23 cellular contexts compared by ENCODE assay signal in genomic region chr3:4478226-4478625, GRCh38.
"Had no signal": no experiment of that assay in that cellular context is flagged by ENCODE, and none has a peak within 500 bp of the region (broad histone marks: within the 10 kb centered on the region; RNA-seq: fewer than 3 reads in every experiment).

No MANE protein-coding gene starts in this region.

- H3K4me3 ChIP-seq: breast epithelium, esophagus squamous epithelium, mucosa of descending colon, psoas muscle, sigmoid colon, suprapubic skin had no signal

- H3K27me3 ChIP-seq: breast epithelium, sigmoid colon, suprapubic skin had no signal

- FAIRE-seq: endometrium had no signal

- ATAC-seq: activated CD8-positive, alpha-beta T cell treated with anti-CD3 and anti-CD28 coated beads for 36 hours; activated T-cell treated with anti-CD3 and anti-CD28 coated beads, Interleukin-2, amount 50 U/mL, for 72 hours; foreskin keratinocyte; left cardiac atrium; mucosa of descending colon; natural killer cell; psoas muscle had no signal

- H3K36me3 ChIP-seq: breast epithelium, esophagus squamous epithelium, sigmoid colon, suprapubic skin had no signal

- H3K9me3 ChIP-seq: breast epithelium, esophagus squamous epithelium, mucosa of descending colon, psoas muscle, sigmoid colon, suprapubic skin had no signal

- H3K4me1 ChIP-seq: breast epithelium, foreskin keratinocyte, psoas muscle, sigmoid colon, suprapubic skin had no signal

- DNase-seq: activated CD4-positive, alpha-beta T cell treated with anti-CD3 and anti-CD28 coated beads for 4 hours; activated CD8-positive, alpha-beta memory T cell treated with anti-CD3 and anti-CD28 coated beads, Interleukin-2, amount 50 U/mL, for 4 hours; activated CD8-positive, alpha-beta T cell treated with anti-CD3 and anti-CD28 coated beads for 36 hours; activated naive CD8-positive, alpha-beta T cell treated with anti-CD3 and anti-CD28 coated beads, Interleukin-2, amount 10 ng/mL, durations not matched to agents 7 days and 5 days; activated T-cell treated with anti-CD3 and anti-CD28 coated beads, Interleukin-2, amount 50 U/mL, for 72 hours; aorta; esophagus squamous epithelium; foreskin keratinocyte; head of caudate nucleus; left cardiac atrium; mammary epithelial cell; mucosa of descending colon; natural killer cell; occipital lobe; psoas muscle; sigmoid colon; stimulated activated CD4-positive, alpha-beta T cell treated with anti-CD3 and anti-CD28 coated beads, Interleukin-12 subunit alpha, Interleukin-12 subunit beta, amount 100 ng/mL, for 4 hours; stimulated activated naive CD4-positive, alpha-beta T cell; T-helper 9 cell had no signal

- H3K27ac ChIP-seq: breast epithelium, esophagus squamous epithelium, foreskin keratinocyte, psoas muscle, sigmoid colon, suprapubic skin, VCaP had no signal
